18 cellular contexts compared by ENCODE assay signal in genomic region chr12:4012073-4012472, GRCh38.
"Had no signal": no experiment of that assay in that cellular context is flagged by ENCODE, and none has a peak within 500 bp of the region (broad histone marks: within the 10 kb centered on the region; RNA-seq: fewer than 3 reads in every experiment).

No MANE protein-coding gene starts in this region.

- DNase-seq: activated CD4-positive, alpha-beta memory T cell treated with anti-CD3 and anti-CD28 coated beads, Interleukin-2, amount 10 ng/mL, durations not matched to agents 7 days and 5 days; activated CD4-positive, alpha-beta T cell treated with anti-CD3 and anti-CD28 coated beads for 48 hours; activated CD8-positive, alpha-beta memory T cell treated with anti-CD3 and anti-CD28 coated beads, Interleukin-2, amount 10 ng/mL, durations not matched to agents 7 days and 5 days; activated gamma-delta T cell treated with Interleukin-2 at 50 U/mL for 16 hours; activated T-cell treated with anti-CD3 and anti-CD28 coated beads for 4 hours; aorta; effector memory CD4-positive, alpha-beta T cell; glutamatergic neuron; hippocampal formation; naive thymus-derived CD4-positive, alpha-beta T cell; psoas muscle; stimulated activated CD4-positive, alpha-beta T cell treated with anti-CD3 and anti-CD28 coated beads, Interleukin-4, amount 100 ng/mL, for 4 hours; stimulated activated naive CD8-positive, alpha-beta T cell treated with anti-CD3 and anti-CD28 coated beads, Interleukin-15, Interleukin-2, amounts not matched to agents 100 U/mL and 50 U/mL, for 24 hours; T-helper 17 cell had no signal

- H3K36me3 Mint-ChIP-seq: activated CD8-positive, alpha-beta memory T cell treated with anti-CD3 and anti-CD28 coated beads, Interleukin-2, amount 10 ng/mL, durations not matched to agents 7 days and 5 days; activated naive CD4-positive, alpha-beta T cell treated with anti-CD3 and anti-CD28 coated beads, Interleukin-2, amount 50 U/mL, for 72 hours; naive thymus-derived CD4-positive, alpha-beta T cell had no signal

- H3K4me3 ChIP-seq: esophagus muscularis mucosa, psoas muscle, right atrium auricular region had no signal

- H3K27me3 Mint-ChIP-seq: activated CD4-positive, alpha-beta memory T cell treated with anti-CD3 and anti-CD28 coated beads, Interleukin-2, amount 10 ng/mL, durations not matched to agents 7 days and 5 days; activated CD8-positive, alpha-beta memory T cell treated with anti-CD3 and anti-CD28 coated beads, Interleukin-2, amount 10 ng/mL, durations not matched to agents 7 days and 5 days; central memory CD8-positive, alpha-beta T cell had no signal

- H3K27me3 ChIP-seq: esophagus muscularis mucosa, right atrium auricular region had no signal

- H3K4me1 Mint-ChIP-seq: activated CD4-positive, alpha-beta memory T cell treated with anti-CD3 and anti-CD28 coated beads, Interleukin-2, amount 10 ng/mL, durations not matched to agents 7 days and 5 days; activated CD8-positive, alpha-beta memory T cell treated with anti-CD3 and anti-CD28 coated beads, Interleukin-2, amount 10 ng/mL, durations not matched to agents 7 days and 5 days; central memory CD8-positive, alpha-beta T cell; naive thymus-derived CD4-positive, alpha-beta T cell had no signal

- H3K4me3 Mint-ChIP-seq: activated CD4-positive, alpha-beta memory T cell treated with anti-CD3 and anti-CD28 coated beads, Interleukin-2, amount 10 ng/mL, durations not matched to agents 7 days and 5 days; activated CD8-positive, alpha-beta memory T cell treated with anti-CD3 and anti-CD28 coated beads, Interleukin-2, amount 10 ng/mL, durations not matched to agents 7 days and 5 days; central memory CD8-positive, alpha-beta T cell; naive thymus-derived CD4-positive, alpha-beta T cell; T-helper 17 cell had no signal

- H3K27ac Mint-ChIP-seq: activated CD4-positive, alpha-beta memory T cell treated with anti-CD3 and anti-CD28 coated beads, Interleukin-2, amount 10 ng/mL, durations not matched to agents 7 days and 5 days; activated CD8-positive, alpha-beta memory T cell treated with anti-CD3 and anti-CD28 coated beads, Interleukin-2, amount 10 ng/mL, durations not matched to agents 7 days and 5 days; activated naive CD4-positive, alpha-beta T cell treated with anti-CD3 and anti-CD28 coated beads, Interleukin-2, amount 50 U/mL, for 72 hours; naive thymus-derived CD4-positive, alpha-beta T cell had no signal

- H3K9me3 Mint-ChIP-seq: activated CD4-positive, alpha-beta memory T cell treated with anti-CD3 and anti-CD28 coated beads, Interleukin-2, amount 10 ng/mL, durations not matched to agents 7 days and 5 days; activated naive CD4-positive, alpha-beta T cell treated with anti-CD3 and anti-CD28 coated beads, Interleukin-2, amount 50 U/mL, for 72 hours; central memory CD8-positive, alpha-beta T cell; naive thymus-derived CD4-positive, alpha-beta T cell had no signal

- H3K27ac ChIP-seq: esophagus muscularis mucosa, psoas muscle, right atrium auricular region had no signal

- H3K36me3 ChIP-seq: esophagus muscularis mucosa, right atrium auricular region had no signal

- H3K4me1 ChIP-seq: esophagus muscularis mucosa, psoas muscle, right atrium auricular region had no signal

- H3K9me3 ChIP-seq: esophagus muscularis mucosa, psoas muscle, right atrium auricular region had no signal

- ATAC-seq: activated CD8-positive, alpha-beta memory T cell treated with anti-CD3 and anti-CD28 coated beads, Interleukin-2, amount 10 ng/mL, durations not matched to agents 7 days and 5 days; activated naive CD4-positive, alpha-beta T cell treated with anti-CD3 and anti-CD28 coated beads, Interleukin-2, amount 50 U/mL, for 72 hours; naive thymus-derived CD4-positive, alpha-beta T cell; psoas muscle; stimulated activated naive CD8-positive, alpha-beta T cell treated with anti-CD3 and anti-CD28 coated beads, Interleukin-15, Interleukin-2, amounts not matched to agents 100 U/mL and 50 U/mL, for 24 hours; T-helper 17 cell had no signal
